Comparison of ENCODE assay signal across 1 cellular context in genomic region chr1:151193856-151194255, GRCh38.
TF ChIP-seq lines count a peak whose summit lies in the region.

No MANE protein-coding gene starts in this region.

TF ChIP-seq in WTC11, 78 proteins besides CTCF, POLR2A, EP300 and RAD21 (continued from another document):
- TF ChIP-seq FOXP4 (CRISPR knock-in tag; IDR thresholded peaks at IDR 0.05) (no peak), MYBL2 (CRISPR knock-in tag; IDR thresholded peaks at IDR 0.05) (no peak), FOXK1 (CRISPR knock-in tag; IDR thresholded peaks at IDR 0.05) (no peak), NR1H2 (CRISPR knock-in tag; IDR thresholded peaks at IDR 0.05) (no peak), ATF1 (CRISPR knock-in tag; IDR thresholded peaks at IDR 0.05) (no peak), ESRRA (CRISPR knock-in tag; IDR thresholded peaks at IDR 0.05; ENCODE audit: borderline replicate concordance) (no peak), JUN (CRISPR knock-in tag; IDR thresholded peaks at IDR 0.05) (no peak), PREB (CRISPR knock-in tag; IDR thresholded peaks at IDR 0.05; ENCODE audit: borderline replicate concordance) (no peak), CDX4 (CRISPR knock-in tag; IDR thresholded peaks at IDR 0.05; ENCODE audit: borderline replicate concordance) (no peak), ZNF425 (CRISPR knock-in tag; conservative IDR thresholded peaks at IDR 0.05) (no peak), NFE2L1 (CRISPR knock-in tag; IDR thresholded peaks at IDR 0.05) (no peak), NR3C1 (CRISPR knock-in tag; conservative IDR thresholded peaks at IDR 0.05; ENCODE audit: low read depth) (no peak)
- TF ChIP-seq, protein P1, sequence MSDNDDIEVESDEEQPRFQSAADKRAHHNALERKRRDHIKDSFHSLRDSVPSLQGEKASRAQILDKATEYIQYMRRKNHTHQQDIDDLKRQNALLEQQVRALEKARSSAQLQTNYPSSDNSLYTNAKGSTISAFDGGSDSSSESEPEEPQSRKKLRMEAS (CRISPR knock-in tag; IDR thresholded peaks at IDR 0.05): no peak
